ENCODE assay signal across 12 cellular contexts in genomic region chr2:237223208-237223861, GRCh38.
DNase-seq lines count a peak whose midpoint lies in the region; ATAC-seq and TF ChIP-seq lines count a peak whose summit lies in the region.
"Had no signal": no experiment of that assay in that cellular context is flagged by ENCODE, and none has a peak within 500 bp of the region (broad histone marks: within the 10 kb centered on the region; RNA-seq: fewer than 3 reads in every experiment).

No MANE protein-coding gene starts in this region.

- no peak for TF ChIP-seq POLR2A in uterus (IDR thresholded peaks at IDR 0.05)

- H3K9me3 ChIP-seq in mammary epithelial cell (replicated peaks; ENCODE audit: insufficient read depth, low read length) (no peaks in the 10 kb centered on the region), lower lobe of right lung (no peaks in the 10 kb centered on the region), uterus (no peaks in the 10 kb centered on the region)

- H3K27ac ChIP-seq in mammary epithelial cell (ENCODE audit: insufficient read depth, low read depth, low read length) (peak overlapping the region; percentile 8), lower lobe of right lung (peak overlapping the region; percentile 64), uterus (peak overlapping the region; percentile 42 to 66)
- H3K27ac ChIP-seq: hepatocyte had no signal

- H2AFZ ChIP-seq in mammary epithelial cell (ENCODE audit: low read depth, low read length), result no peak overlapping the region
- H2AFZ ChIP-seq: hepatocyte had no signal

- dilution Hi-C loops in mammary epithelial cell (cut with HindIII; ENCODE audit: low sequenced_read_pairs), result no loop called here

- intact Hi-C loops in mammary epithelial cell (cut with micrococcal nuclease) (no loop called here), lower lobe of right lung (cut with DNase I) (no loop called here), uterus (cut with DNase I; ENCODE audit: low total_unique reads) (no loop called here)

- in situ Hi-C loops in mammary epithelial cell (cut with MboI; ENCODE audit: low sequenced_read_pairs in 2 of 2), result no loop called here

- no peaks in the 10 kb centered on the region for H4K20me1 ChIP-seq in mammary epithelial cell (ENCODE audit: insufficient read depth, low read length)

- no peak overlapping the region for H3K27ac Mint-ChIP-seq in activated CD8-positive, alpha-beta memory T cell treated with anti-CD3 and anti-CD28 coated beads, Interleukin-2, amount 10 ng/mL, durations not matched to agents 7 days and 5 days
- H3K27ac Mint-ChIP-seq: B cell, T-helper 17 cell had no signal

- peaks cover 23% of the 10 kb centered on the region for H3K27me3 Mint-ChIP-seq in activated CD8-positive, alpha-beta memory T cell treated with anti-CD3 and anti-CD28 coated beads, Interleukin-2, amount 10 ng/mL, durations not matched to agents 7 days and 5 days

- no peaks in the 10 kb centered on the region for H3K9me3 Mint-ChIP-seq in activated CD8-positive, alpha-beta memory T cell treated with anti-CD3 and anti-CD28 coated beads, Interleukin-2, amount 10 ng/mL, durations not matched to agents 7 days and 5 days (ENCODE audit: low read depth)

- H3K79me2 ChIP-seq in mammary epithelial cell (ENCODE audit: insufficient read depth, low read length), result no peaks in the 10 kb centered on the region
- H3K79me2 ChIP-seq: hepatocyte had no signal

- no peak for ATAC-seq in activated CD8-positive, alpha-beta memory T cell treated with anti-CD3 and anti-CD28 coated beads, Interleukin-2, amount 10 ng/mL, durations not matched to agents 7 days and 5 days
- ATAC-seq in lower lobe of right lung, result peak; percentile 40 to 48
- ATAC-seq in HG02884 (IDR thresholded peaks at IDR 0.05; ENCODE audit: unreplicated experiment), result no peak
- ATAC-seq: T-helper 17 cell had no signal

- H3K4me1 Mint-ChIP-seq in activated CD8-positive, alpha-beta memory T cell treated with anti-CD3 and anti-CD28 coated beads, Interleukin-2, amount 10 ng/mL, durations not matched to agents 7 days and 5 days, result peaks cover 10% of the 10 kb centered on the region
- H3K4me1 Mint-ChIP-seq: B cell had no signal

- peak; percentile 25 for DNase-seq in activated CD8-positive, alpha-beta memory T cell treated with anti-CD3 and anti-CD28 coated beads, Interleukin-2, amount 10 ng/mL, durations not matched to agents 7 days and 5 days
- no peak for DNase-seq in activated CD8-positive, alpha-beta memory T cell treated with anti-CD3 and anti-CD28 coated beads, Interleukin-2, amount 50 U/mL, for 4 hours
- DNase-seq in mammary epithelial cell (peak; percentile 90), lower lobe of right lung (no peak), uterus (peak; percentile 39 to 56), COLO668 (lab: John Stamatoyannopoulos, UW; ENCODE audit: unreplicated experiment) (no peak), NCI-H1105 treated with DMSO at 0.1 percent for 48 hours (lab: John Stamatoyannopoulos, UW) (no peak)
- DNase-seq: NCI-H1930, T-helper 17 cell had no signal

- CTCF ChIA-PET in activated CD8-positive, alpha-beta memory T cell treated with anti-CD3 and anti-CD28 coated beads, Interleukin-2, amount 10 ng/mL, durations not matched to agents 7 days and 5 days (lab: Charles Lee), result no interaction called here
- CTCF ChIA-PET in mammary epithelial cell (lab: Charles Lee; ENCODE audit: low non-redundant PET), result no interaction called here

- H3K4me2 ChIP-seq in mammary epithelial cell (ENCODE audit: insufficient read depth, low read depth, low read length), result peak overlapping the region; percentile 22
- H3K4me2 ChIP-seq: hepatocyte had no signal

- H3K4me3 ChIP-seq in mammary epithelial cell (replicated peaks in 1 of 3; ENCODE audit: insufficient read depth in 1 of 3, low read depth in 2 of 3, low read length in 3 of 3) (no peak overlapping the region), lower lobe of right lung (no peak overlapping the region), uterus (no peak overlapping the region)
- H3K4me3 ChIP-seq: hepatocyte had no signal

- no peaks in the 10 kb centered on the region for H3K36me3 Mint-ChIP-seq in activated CD8-positive, alpha-beta memory T cell treated with anti-CD3 and anti-CD28 coated beads, Interleukin-2, amount 10 ng/mL, durations not matched to agents 7 days and 5 days

- TF ChIP-seq CTCF in mammary epithelial cell (conservative IDR thresholded peaks at IDR 0.05 in 1 of 2, IDR thresholded peaks at IDR 0.05 in 1 of 2; ENCODE audit: extremely low read depth in 1 of 2, insufficient read depth in 1 of 2, low read depth in 1 of 2, low read length in 2 of 2) (no peak), lower lobe of right lung (IDR thresholded peaks at IDR 0.05) (no peak), uterus (IDR thresholded peaks at IDR 0.05) (no peak)

- no peak overlapping the region for H3K4me3 Mint-ChIP-seq in activated CD8-positive, alpha-beta memory T cell treated with anti-CD3 and anti-CD28 coated beads, Interleukin-2, amount 10 ng/mL, durations not matched to agents 7 days and 5 days
- H3K4me3 Mint-ChIP-seq: B cell, T-helper 17 cell had no signal

- H3K4me1 ChIP-seq in mammary epithelial cell (ENCODE audit: insufficient read depth, low read length) (peaks cover 39% of the 10 kb centered on the region), lower lobe of right lung (peaks cover 5% of the 10 kb centered on the region), uterus (peaks cover 0 to 7% of the 10 kb centered on the region in 2 donors)

- WGBS in mammary epithelial cell (ENCODE audit: low coverage, missing lambda C conversion rate), result 9% methylated on average over 6 of the region's 6 CpGs

- H3K27me3 ChIP-seq in mammary epithelial cell (ENCODE audit: insufficient read depth, low read length), result no peaks in the 10 kb centered on the region
- no peaks in the 10 kb centered on the region for H3K27me3 ChIP-seq in lower lobe of right lung (ENCODE audit: low read depth)
- no peaks in the 10 kb centered on the region for H3K27me3 ChIP-seq in uterus
- H3K27me3 ChIP-seq: hepatocyte had no signal

- H3K36me3 ChIP-seq in mammary epithelial cell (ENCODE audit: insufficient read depth, low read length) (no peaks in the 10 kb centered on the region), lower lobe of right lung (no peaks in the 10 kb centered on the region), uterus (no peaks in the 10 kb centered on the region)

- BruUV-seq in mammary epithelial cell (replicated peaks; lab: Mats Ljungman, UMichigan), result no TSS peak

- H3K9ac ChIP-seq in mammary epithelial cell (ENCODE audit: insufficient read depth, low read length), result peak overlapping the region; percentile 21

Comparison
In these comparisons a context has a peak if more than half of its experiments do, and no peak if none do; other contexts are left out.
1. DNase-seq: peak in activated CD8-positive, alpha-beta memory T cell treated with anti-CD3 and anti-CD28 coated beads, Interleukin-2, amount 10 ng/mL, durations not matched to agents 7 days and 5 days (single experiment), mammary epithelial cell (single experiment) and uterus (2 of 2); none in activated CD8-positive, alpha-beta memory T cell treated with anti-CD3 and anti-CD28 coated beads, Interleukin-2, amount 50 U/mL, for 4 hours (single experiment), lower lobe of right lung (single experiment), COLO668 (single experiment) and NCI-H1105 treated with DMSO at 0.1 percent for 48 hours (single experiment).
2. ATAC-seq: peak in lower lobe of right lung (2 of 2); none in activated CD8-positive, alpha-beta memory T cell treated with anti-CD3 and anti-CD28 coated beads, Interleukin-2, amount 10 ng/mL, durations not matched to agents 7 days and 5 days (single experiment) and HG02884 (single experiment).
3. H3K27ac ChIP-seq: peak in every context shown above with its lines; median percentile 64 in lower lobe of right lung; 54 in uterus; 8 in mammary epithelial cell.